In the genomic region with DNA sequence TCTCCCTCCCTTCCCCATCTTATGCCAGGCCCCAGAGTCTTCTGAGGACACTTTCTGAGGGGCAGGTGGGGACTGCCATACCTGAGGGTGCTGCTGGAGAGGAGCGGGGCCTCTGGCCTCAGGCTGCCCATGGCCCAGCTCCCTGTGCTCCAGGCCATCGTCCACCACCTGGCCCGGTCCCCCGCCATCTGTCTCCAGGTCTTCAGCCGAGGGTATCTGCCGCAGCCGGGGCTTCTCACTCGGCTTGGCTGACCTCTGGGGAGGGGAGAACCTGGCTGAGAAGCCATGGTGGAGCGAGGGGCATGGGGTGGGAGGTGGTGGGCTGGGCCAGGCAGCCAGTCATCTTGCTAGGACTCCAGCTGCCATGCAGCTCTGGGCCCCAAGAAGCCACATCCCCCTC, we compare ENCODE assay signal across 23 cellular contexts. TPM values are rescaled to one million over a fixed set of nuclear protein-coding genes. Genes with fewer than 3 reads are reported as not detected.
DNase-seq lines count a peak whose midpoint lies in the region; ATAC-seq and TF ChIP-seq lines count a peak whose summit lies in the region.
"Had no signal": no experiment of that assay in that cellular context is flagged by ENCODE, and none has a peak within 500 bp of the region (broad histone marks: within the 10 kb centered on the region; RNA-seq: fewer than 3 reads in every experiment).

No MANE protein-coding gene starts in this region.

- no peak for DNase-seq in activated CD8-positive, alpha-beta T cell treated with anti-CD3 and anti-CD28 coated beads, Interleukin-2, amount 10 ng/mL, durations not matched to agents 7 days and 5 days
- DNase-seq in activated CD8-positive, alpha-beta T cell treated with anti-CD3 and anti-CD28 coated beads for 36 hours, result no peak
- DNase-seq in CD8-positive, alpha-beta T cell, result no peak
- DNase-seq in ascending aorta (ENCODE audit: low spot score in 2 of 2) (no peak), NCI-H2029 treated with DMSO at 0.1 percent for 48 hours (lab: John Stamatoyannopoulos, UW) (no peak), cerebellar nuclear complex (lab: John Stamatoyannopoulos, UW) (no peak)
- DNase-seq in stimulated activated naive B cell treated with anti-CD40 and anti-IgM and Interleukin-4, amounts not matched to agents 10 μg/mL and 1 μg/mL and 100 μg/mL, for 72 hours, result no peak
- DNase-seq: 8988T; Calu3; CD8-positive, alpha-beta memory T cell; DMS153; GM23248; H9; HFFc6; KG1; NCI-H1092 treated with DMSO at 0.1 percent for 48 hours; NCI-H1436 treated with DMSO at 0.1 percent for 48 hours; NCI-H1930; NCI-H226; NCI-H524; NCI-H82 had no signal

- CTCF ChIA-PET in activated CD8-positive, alpha-beta T cell treated with anti-CD3 and anti-CD28 coated beads, Interleukin-2, amount 10 ng/mL, durations not matched to agents 7 days and 5 days (lab: Charles Lee), result interaction anchor here (1.2 to 1.3 kb wide), 2 partner anchors 13 to 44 kb away, joined by 3 to 5 read pairs; no protein-coding TSS in a partner anchor
- CTCF ChIA-PET in activated CD8-positive, alpha-beta T cell treated with anti-CD3 and anti-CD28 coated beads for 36 hours (lab: Charles Lee), result interaction anchor here (0.5 to 10.9 kb wide), 2 partner anchors 15 to 43 kb away, joined by 3 to 103 read pairs; no protein-coding TSS in a partner anchor
- CTCF ChIA-PET in CD8-positive, alpha-beta T cell (lab: Charles Lee), result interaction anchor here (31.7 kb wide), 1 partner anchor 41 kb away, joined by 728 read pairs; no protein-coding TSS in a partner anchor

- POLR2A ChIA-PET in activated CD8-positive, alpha-beta T cell treated with anti-CD3 and anti-CD28 coated beads, Interleukin-2, amount 10 ng/mL, durations not matched to agents 7 days and 5 days (lab: Charles Lee), result no interaction called here
- POLR2A ChIA-PET in activated CD8-positive, alpha-beta T cell treated with anti-CD3 and anti-CD28 coated beads for 36 hours (lab: Charles Lee), result interaction anchor here (0.6 to 37.9 kb wide), 6 partner anchors 13 to 61 kb away, joined by 3 to 904 read pairs (median 4); no protein-coding TSS in a partner anchor
- POLR2A ChIA-PET in CD8-positive, alpha-beta T cell (lab: Charles Lee), result interaction anchor here (1.4 kb wide), 1 partner anchor 24 kb away, joined by 4 read pairs; no protein-coding TSS in a partner anchor

- H3K27me3 Mint-ChIP-seq in activated CD8-positive, alpha-beta T cell treated with anti-CD3 and anti-CD28 coated beads, Interleukin-2, amount 10 ng/mL, durations not matched to agents 7 days and 5 days (ENCODE audit: low read depth), result no peaks in the 10 kb centered on the region
- no peaks in the 10 kb centered on the region for H3K27me3 Mint-ChIP-seq in activated CD8-positive, alpha-beta T cell treated with anti-CD3 and anti-CD28 coated beads for 36 hours
- H3K27me3 Mint-ChIP-seq in CD8-positive, alpha-beta T cell (ENCODE audit: low read depth), result no peaks in the 10 kb centered on the region
- no peaks in the 10 kb centered on the region for H3K27me3 Mint-ChIP-seq in stimulated activated naive B cell treated with anti-CD40 and anti-IgM and Interleukin-4, amounts not matched to agents 10 μg/mL and 1 μg/mL and 100 μg/mL, for 72 hours
- H3K27me3 Mint-ChIP-seq: CD8-positive, alpha-beta memory T cell had no signal

- peaks cover 25% of the 10 kb centered on the region for H3K4me1 ChIP-seq in CD8-positive, alpha-beta T cell (ENCODE audit: insufficient read depth, low read length)
- H3K4me1 ChIP-seq in ascending aorta, result peaks cover 10 to 11% of the 10 kb centered on the region in 2 donors

- H3K27ac Mint-ChIP-seq in activated CD8-positive, alpha-beta T cell treated with anti-CD3 and anti-CD28 coated beads, Interleukin-2, amount 10 ng/mL, durations not matched to agents 7 days and 5 days, result peak overlapping the region; percentile 30
- H3K27ac Mint-ChIP-seq in activated CD8-positive, alpha-beta T cell treated with anti-CD3 and anti-CD28 coated beads for 36 hours, result no peak overlapping the region
- peak overlapping the region; percentile 60 for H3K27ac Mint-ChIP-seq in CD8-positive, alpha-beta T cell
- peak overlapping the region; percentile 56 for H3K27ac Mint-ChIP-seq in stimulated activated naive B cell treated with anti-CD40 and anti-IgM and Interleukin-4, amounts not matched to agents 10 μg/mL and 1 μg/mL and 100 μg/mL, for 72 hours
- H3K27ac Mint-ChIP-seq: HFFc6 had no signal

- H3K9me3 Mint-ChIP-seq in activated CD8-positive, alpha-beta T cell treated with anti-CD3 and anti-CD28 coated beads, Interleukin-2, amount 10 ng/mL, durations not matched to agents 7 days and 5 days (ENCODE audit: insufficient read depth), result no peaks in the 10 kb centered on the region
- no peaks in the 10 kb centered on the region for H3K9me3 Mint-ChIP-seq in activated CD8-positive, alpha-beta T cell treated with anti-CD3 and anti-CD28 coated beads for 36 hours
- no peaks in the 10 kb centered on the region for H3K9me3 Mint-ChIP-seq in CD8-positive, alpha-beta T cell
- H3K9me3 Mint-ChIP-seq in stimulated activated naive B cell treated with anti-CD40 and anti-IgM and Interleukin-4, amounts not matched to agents 10 μg/mL and 1 μg/mL and 100 μg/mL, for 72 hours, result no peaks in the 10 kb centered on the region
- H3K9me3 Mint-ChIP-seq: CD8-positive, alpha-beta memory T cell; H9; HFFc6 had no signal

- H3K4me1 Mint-ChIP-seq in activated CD8-positive, alpha-beta T cell treated with anti-CD3 and anti-CD28 coated beads, Interleukin-2, amount 10 ng/mL, durations not matched to agents 7 days and 5 days (ENCODE audit: low read depth), result peaks cover 21% of the 10 kb centered on the region
- H3K4me1 Mint-ChIP-seq in activated CD8-positive, alpha-beta T cell treated with anti-CD3 and anti-CD28 coated beads for 36 hours (ENCODE audit: low read depth), result peaks cover 13% of the 10 kb centered on the region
- H3K4me1 Mint-ChIP-seq in CD8-positive, alpha-beta T cell (ENCODE audit: low read depth), result peaks cover 15% of the 10 kb centered on the region
- H3K4me1 Mint-ChIP-seq in stimulated activated naive B cell treated with anti-CD40 and anti-IgM and Interleukin-4, amounts not matched to agents 10 μg/mL and 1 μg/mL and 100 μg/mL, for 72 hours, result peaks cover 7 to 19% of the 10 kb centered on the region in 2 donors

- no peaks in the 10 kb centered on the region for H3K27me3 ChIP-seq in CD8-positive, alpha-beta T cell (ENCODE audit: insufficient read depth, low read length)
- H3K27me3 ChIP-seq in ascending aorta, result no peaks in the 10 kb centered on the region
- H3K27me3 ChIP-seq: BLaER1 treated with 17β-estradiol and CSF1 and Interleukin-3, amounts not matched to agents 10 nM and 100 nM had no signal

- no peak overlapping the region for H3K27ac ChIP-seq in CD8-positive, alpha-beta T cell (ENCODE audit: low read depth, low read length)
- H3K27ac ChIP-seq in ascending aorta, result peak overlapping the region; percentile 7 to 20
- H3K27ac ChIP-seq: GM23248 had no signal

- no peaks in the 10 kb centered on the region for H3K9me3 ChIP-seq in CD8-positive, alpha-beta T cell (ENCODE audit: low read length)
- H3K9me3 ChIP-seq in ascending aorta, result no peaks in the 10 kb centered on the region
- H3K9me3 ChIP-seq: BLaER1 treated with 17β-estradiol and CSF1 and Interleukin-3, amounts not matched to agents 10 nM and 100 nM had no signal

- H3K4me3 ChIP-seq in CD8-positive, alpha-beta T cell (ENCODE audit: low read depth, low read length), result no peak overlapping the region
- H3K4me3 ChIP-seq in ascending aorta, result no peak overlapping the region
- H3K4me3 ChIP-seq: BLaER1 treated with 17β-estradiol and CSF1 and Interleukin-3, amounts not matched to agents 10 nM and 100 nM; GM23248 had no signal

- ATAC-seq in activated CD8-positive, alpha-beta T cell treated with anti-CD3 and anti-CD28 coated beads, Interleukin-2, amount 10 ng/mL, durations not matched to agents 7 days and 5 days, result no peak
- ATAC-seq in activated CD8-positive, alpha-beta T cell treated with anti-CD3 and anti-CD28 coated beads for 36 hours, result no peak
- no peak for ATAC-seq in CD8-positive, alpha-beta T cell
- ATAC-seq in stimulated activated naive B cell treated with anti-CD40 and anti-IgM and Interleukin-4, amounts not matched to agents 10 μg/mL and 1 μg/mL and 100 μg/mL, for 72 hours (replicated peaks), result no peak
- ATAC-seq: Right ventricle myocardium inferior had no signal

- peaks cover 58% of the 10 kb centered on the region for H3K36me3 Mint-ChIP-seq in activated CD8-positive, alpha-beta T cell treated with anti-CD3 and anti-CD28 coated beads, Interleukin-2, amount 10 ng/mL, durations not matched to agents 7 days and 5 days (ENCODE audit: low read depth)
- H3K36me3 Mint-ChIP-seq in activated CD8-positive, alpha-beta T cell treated with anti-CD3 and anti-CD28 coated beads for 36 hours (ENCODE audit: low read depth), result peaks cover 56% of the 10 kb centered on the region
- peaks cover 72% of the 10 kb centered on the region for H3K36me3 Mint-ChIP-seq in CD8-positive, alpha-beta T cell
- peaks cover 54 to 61% of the 10 kb centered on the region in 2 donors for H3K36me3 Mint-ChIP-seq in stimulated activated naive B cell treated with anti-CD40 and anti-IgM and Interleukin-4, amounts not matched to agents 10 μg/mL and 1 μg/mL and 100 μg/mL, for 72 hours

- TF ChIP-seq CTCF in activated CD8-positive, alpha-beta T cell treated with anti-CD3 and anti-CD28 coated beads for 36 hours (IDR thresholded peaks at IDR 0.05), result no peak
- no peak for TF ChIP-seq CTCF in CD8-positive, alpha-beta T cell (IDR thresholded peaks at IDR 0.05)
- no peak for TF ChIP-seq CTCF in ascending aorta (IDR thresholded peaks at IDR 0.05)

- H3K36me3 ChIP-seq in CD8-positive, alpha-beta T cell (ENCODE audit: insufficient read depth, low read length), result peaks cover 74% of the 10 kb centered on the region
- H3K36me3 ChIP-seq in ascending aorta, result peaks cover 91 to 95% of the 10 kb centered on the region in 2 donors

- H3K4me3 Mint-ChIP-seq in activated CD8-positive, alpha-beta T cell treated with anti-CD3 and anti-CD28 coated beads, Interleukin-2, amount 10 ng/mL, durations not matched to agents 7 days and 5 days, result no peak overlapping the region
- H3K4me3 Mint-ChIP-seq in activated CD8-positive, alpha-beta T cell treated with anti-CD3 and anti-CD28 coated beads for 36 hours, result no peak overlapping the region
- no peak overlapping the region for H3K4me3 Mint-ChIP-seq in CD8-positive, alpha-beta T cell
- H3K4me3 Mint-ChIP-seq in stimulated activated naive B cell treated with anti-CD40 and anti-IgM and Interleukin-4, amounts not matched to agents 10 μg/mL and 1 μg/mL and 100 μg/mL, for 72 hours, result no peak overlapping the region
- H3K4me3 Mint-ChIP-seq: CD8-positive, alpha-beta memory T cell; H9; HFFc6 had no signal

- intact Hi-C loops in activated CD8-positive, alpha-beta T cell treated with anti-CD3 and anti-CD28 coated beads for 36 hours (cut with micrococcal nuclease), result no loop called here
- intact Hi-C loops in CD8-positive, alpha-beta T cell (cut with DNase I, micrococcal nuclease), result no loop called here
- intact Hi-C loops in ascending aorta (cut with DNase I), result no loop called here

RNA-seq across cellular contexts. Expression of a gene that starts 21.6 kb away (rescaled TPM):
- 1 to 10 TPM; 7.0 to 8.1 TPM for total RNA-seq in activated CD8-positive, alpha-beta T cell treated with anti-CD3 and anti-CD28 coated beads, Interleukin-2, amount 10 ng/mL, durations not matched to agents 7 days and 5 days
- total RNA-seq in activated CD8-positive, alpha-beta T cell treated with anti-CD3 and anti-CD28 coated beads for 36 hours, result 10 to 100 TPM in 1 of 2 experiments, 1 to 10 TPM in 1; 8.8 to 10.2 TPM
- 1 to 10 TPM; 4.3 to 5.5 TPM for total RNA-seq in CD8-positive, alpha-beta T cell
- total RNA-seq in ascending aorta, result 144 TPM

RNA-seq across cellular contexts. Expression of a gene that starts 25.0 kb away (rescaled TPM):
- total RNA-seq in activated CD8-positive, alpha-beta T cell treated with anti-CD3 and anti-CD28 coated beads, Interleukin-2, amount 10 ng/mL, durations not matched to agents 7 days and 5 days, result 100 to 1,000 TPM; 180 to 207 TPM
- total RNA-seq in activated CD8-positive, alpha-beta T cell treated with anti-CD3 and anti-CD28 coated beads for 36 hours, result 100 to 1,000 TPM; 373 to 382 TPM
- total RNA-seq in CD8-positive, alpha-beta T cell, result 10 to 100 TPM; 87.3 to 91.4 TPM
- total RNA-seq in ascending aorta, result 202 TPM

RNA-seq across cellular contexts. Expression of a gene that starts 36.0 kb away (rescaled TPM):
- total RNA-seq in activated CD8-positive, alpha-beta T cell treated with anti-CD3 and anti-CD28 coated beads, Interleukin-2, amount 10 ng/mL, durations not matched to agents 7 days and 5 days, result under 1 TPM in 1 of 2 experiments, not detected in 1; 0.24 TPM
- total RNA-seq in activated CD8-positive, alpha-beta T cell treated with anti-CD3 and anti-CD28 coated beads for 36 hours, result under 1 TPM; 0.56 to 0.58 TPM
- total RNA-seq in CD8-positive, alpha-beta T cell, result under 1 TPM; 0.14 to 0.25 TPM
- 165 TPM for total RNA-seq in ascending aorta

Comparison
In these comparisons a context has a peak if more than half of its experiments do, and no peak if none do; other contexts are left out.
1. RNA of a gene that starts 21.6 kb away (total RNA-seq): 144 TPM in ascending aorta (single experiment); 8.8 to 10.2 TPM in activated CD8-positive, alpha-beta T cell treated with anti-CD3 and anti-CD28 coated beads for 36 hours, 7.0 to 8.1 TPM in activated CD8-positive, alpha-beta T cell treated with anti-CD3 and anti-CD28 coated beads, Interleukin-2, amount 10 ng/mL, durations not matched to agents 7 days and 5 days and 4.3 to 5.5 TPM in CD8-positive, alpha-beta T cell; every median in the first group is over 10 times any median in the second.
2. RNA of a gene that starts 36.0 kb away (total RNA-seq): 165 TPM in ascending aorta (single experiment); 0.56 to 0.58 TPM in activated CD8-positive, alpha-beta T cell treated with anti-CD3 and anti-CD28 coated beads for 36 hours, 0.14 to 0.25 TPM in CD8-positive, alpha-beta T cell and 0.24 TPM in activated CD8-positive, alpha-beta T cell treated with anti-CD3 and anti-CD28 coated beads, Interleukin-2, amount 10 ng/mL, durations not matched to agents 7 days and 5 days; every median in the first group is over 100 times any median in the second.